Comparison of ENCODE assay signal across 8 cellular contexts in the genomic region with DNA sequence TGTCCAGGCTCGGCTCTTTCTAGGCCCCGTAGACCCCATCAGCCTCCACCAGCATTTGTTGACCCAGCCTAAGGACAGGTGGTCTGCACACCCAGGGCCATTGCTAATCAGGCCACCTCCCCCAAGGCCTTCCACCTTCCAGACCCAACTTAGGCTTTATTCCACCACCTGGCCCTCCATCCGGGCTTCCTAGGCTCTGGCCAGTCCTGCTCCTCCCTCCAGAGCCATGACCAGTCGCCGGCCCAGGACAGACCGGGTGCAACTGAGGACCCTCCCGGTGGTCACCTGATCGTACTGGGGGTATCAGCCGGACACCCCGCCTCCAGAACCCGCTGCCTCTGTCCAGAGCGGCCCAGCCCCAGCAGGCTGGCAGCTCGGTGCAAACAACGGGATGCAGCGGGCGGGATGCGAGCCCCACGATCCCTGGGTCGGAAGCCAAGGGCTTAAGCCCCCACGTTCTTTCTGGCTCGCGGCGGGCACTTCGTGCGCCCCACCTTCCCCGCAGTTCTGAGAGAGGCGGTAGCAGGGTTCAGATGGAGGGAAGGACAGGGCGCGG. TPM values are rescaled to one million over a fixed set of nuclear protein-coding genes. Genes with fewer than 3 reads are reported as not detected.
DNase-seq lines count a peak whose midpoint lies in the region; ATAC-seq, FAIRE-seq and TF ChIP-seq lines count a peak whose summit lies in the region.

No MANE protein-coding gene starts in this region.

- DNase-seq in A549 (ENCODE audit: low read depth in 1 of 2, low spot score in 1 of 2) (no peak), RWPE1 (ENCODE audit: low spot score) (no peak), fibroblast of lung (ENCODE audit: low read depth in 2 of 2) (no peak), omental fat pad (ENCODE audit: low spot score) (no peak), germinal center (ENCODE audit: low spot score) (no peak), HPDE6-E6E7 (ENCODE audit: extremely low spot score) (no peak), RCC 7860 (ENCODE audit: low spot score) (no peak)
- no peak for DNase-seq in activated effector memory CD4-positive, alpha-beta T cell treated with Interleukin-2 at 50 U/mL for 16 hours

- H3K27ac ChIP-seq in A549 (no peak overlapping the region; a peak in 2 of 6 replicates), RWPE1 (peak overlapping the region; percentile 31; the same call in 1 of the 2 replicates), fibroblast of lung (ENCODE audit: insufficient read depth, low read length) (no peak overlapping the region)

- no peak overlapping the region for H2AFZ ChIP-seq in fibroblast of lung (ENCODE audit: low read length)

- H3K4me2 ChIP-seq in A549 (peak overlapping the region; percentile 92; the same call in 2 of the 3 replicates), fibroblast of lung (ENCODE audit: extremely low read depth, insufficient read depth, low read length) (peak overlapping the region; percentile 71)

- no peak overlapping the region for H3K9ac ChIP-seq in fibroblast of lung (ENCODE audit: insufficient read depth, low read length)

- 89% methylated on average over 15 of the region's 29 CpGs for WGBS in A549 (ENCODE audit: missing lambda C conversion rate)

- TF ChIP-seq POLR2A in A549 (IDR thresholded peaks at IDR 0.05; ENCODE audit: low read length) = no peak

- CTCF ChIA-PET in A549 (lab: Yijun Ruan, JAX) (no interaction called here), RWPE1 (lab: Yijun Ruan, JAX) (no interaction called here)

- H3K4me1 ChIP-seq in A549 (peaks cover 13% of the 10 kb centered on the region; the same call in 2 of the 3 replicates), fibroblast of lung (ENCODE audit: control insufficient read depth, extremely low read depth, insufficient read depth, low read length) (no peaks in the 10 kb centered on the region)

- ATAC-seq in A549 (no peak), omental fat pad (ENCODE audit: low FRiP score) (peak; percentile 23)

- no peak for TF ChIP-seq CTCF in A549 (IDR thresholded peaks at IDR 0.05)
- TF ChIP-seq CTCF in RWPE1 (conservative IDR thresholded peaks at IDR 0.05; ENCODE audit: low read depth) = no peak
- no peak for TF ChIP-seq CTCF in fibroblast of lung (conservative IDR thresholded peaks at IDR 0.05 in 1 of 2, IDR thresholded peaks at IDR 0.05 in 1 of 2; ENCODE audit: low read depth in 1 of 2, low read length in 2 of 2)
- TF ChIP-seq CTCF in omental fat pad (IDR thresholded peaks at IDR 0.05) = no peak

- POLR2A ChIA-PET in A549 (lab: Yijun Ruan, JAX) (no interaction called here), RWPE1 (lab: Yijun Ruan, JAX; ENCODE audit: low non-redundant PET) (no interaction called here)

- H3K4me3 ChIP-seq in A549 (no peak overlapping the region), fibroblast of lung (replicated peaks in 1 of 4; ENCODE audit: control extremely low read depth in 1 of 4, insufficient read depth in 1 of 4, low read depth in 3 of 4, low read length in 4 of 4) (peak overlapping the region; percentile 34 to 69 (median 46))

- no peak for TF ChIP-seq RAD21 in A549 (conservative IDR thresholded peaks at IDR 0.05 in 1 of 2, IDR thresholded peaks at IDR 0.05 in 1 of 2)

- peaks cover 3% of the 10 kb centered on the region for H3K27me3 ChIP-seq in fibroblast of lung (ENCODE audit: control insufficient read depth, insufficient read depth, low read length)

- no peaks in the 10 kb centered on the region for H4K20me1 ChIP-seq in fibroblast of lung (ENCODE audit: control insufficient read depth, extremely low read depth, insufficient read depth, low read length)

- no peak for TF ChIP-seq EP300 in A549 (IDR thresholded peaks at IDR 0.05)

- H3K9me3 ChIP-seq in A549 (no peaks in the 10 kb centered on the region), fibroblast of lung (ENCODE audit: control insufficient read depth, insufficient read depth, low read depth, low read length) (no peaks in the 10 kb centered on the region)

- no peaks in the 10 kb centered on the region for H3K36me3 ChIP-seq in fibroblast of lung (ENCODE audit: control insufficient read depth, insufficient read depth, low read length)

- FAIRE-seq in A549 (lab: Jason Lieb, UNC) (no peak), RCC 7860 (lab: Jason Lieb, UNC) (no peak)

- no peaks in the 10 kb centered on the region for H3K79me2 ChIP-seq in fibroblast of lung (ENCODE audit: control insufficient read depth, insufficient read depth, low read length)

TF ChIP-seq in A549, 52 proteins besides CTCF, POLR2A, EP300 and RAD21:
- TF ChIP-seq, protein P1, sequence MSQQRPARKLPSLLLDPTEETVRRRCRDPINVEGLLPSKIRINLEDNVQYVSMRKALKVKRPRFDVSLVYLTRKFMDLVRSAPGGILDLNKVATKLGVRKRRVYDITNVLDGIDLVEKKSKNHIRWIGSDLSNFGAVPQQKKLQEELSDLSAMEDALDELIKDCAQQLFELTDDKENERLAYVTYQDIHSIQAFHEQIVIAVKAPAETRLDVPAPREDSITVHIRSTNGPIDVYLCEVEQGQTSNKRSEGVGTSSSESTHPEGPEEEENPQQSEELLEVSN (IDR thresholded peaks at IDR 0.05; ENCODE audit: borderline replicate concordance, low read depth) = no peak
- TF ChIP-seq TFCP2L1 (CRISPR knock-in tag; IDR thresholded peaks at IDR 0.05) (no peak), ZC3H11A (IDR thresholded peaks at IDR 0.05) (no peak), FOSB (CRISPR knock-in tag; IDR thresholded peaks at IDR 0.05) (no peak)
- TF ChIP-seq, protein P2, sequence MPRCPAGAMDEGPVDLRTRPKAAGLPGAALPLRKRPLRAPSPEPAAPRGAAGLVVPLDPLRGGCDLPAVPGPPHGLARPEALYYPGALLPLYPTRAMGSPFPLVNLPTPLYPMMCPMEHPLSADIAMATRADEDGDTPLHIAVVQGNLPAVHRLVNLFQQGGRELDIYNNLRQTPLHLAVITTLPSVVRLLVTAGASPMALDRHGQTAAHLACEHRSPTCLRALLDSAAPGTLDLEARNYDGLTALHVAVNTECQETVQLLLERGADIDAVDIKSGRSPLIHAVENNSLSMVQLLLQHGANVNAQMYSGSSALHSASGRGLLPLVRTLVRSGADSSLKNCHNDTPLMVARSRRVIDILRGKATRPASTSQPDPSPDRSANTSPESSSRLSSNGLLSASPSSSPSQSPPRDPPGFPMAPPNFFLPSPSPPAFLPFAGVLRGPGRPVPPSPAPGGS (IDR thresholded peaks at IDR 0.05) = no peak

RNA-seq across cellular contexts. Expression of a gene that starts 0.5 kb away (rescaled TPM):
- 0.03 and 0.05 TPM in 2 replicates for polyA plus RNA-seq in A549 (2011; rRNA removed)
- 0.03 and 0.05 TPM in 2 replicates for polyA plus RNA-seq in A549 (2012; cell fraction: cytosol; rRNA removed)
- 0.13 and 0.18 TPM in 2 replicates for polyA plus RNA-seq in A549 (2012; cell fraction: nucleus; rRNA removed)
- 0.30 to 0.43 TPM (median 0.40 TPM) in 3 replicates for polyA plus RNA-seq in A549 (2017; fragmentation: RNase III; extraction: RNeasy Plus Mini Kit Qiagen cat#74134 plus additional on column Dnase treatment)
- 0.12 TPM in 1 of 2 replicates, not detected in the other for polyA minus RNA-seq in A549 (2011; rRNA and poly(A)+ RNA removed)
- 1.3 and 2.8 TPM in 2 replicates for total RNA-seq in fibroblast of lung
- 0.41 and 0.66 TPM in 2 replicates for polyA plus RNA-seq in fibroblast of lung
- 6.0 and 8.1 TPM in 2 replicates for polyA plus RNA-seq in fibroblast of lung (2012)
- polyA minus RNA-seq in fibroblast of lung (ENCODE audit: low replicate concordance) = 13.3 and 20.3 TPM in 2 replicates
- total RNA-seq in omental fat pad = 1 to 10 TPM; 1.4 to 4.4 (median 3.0) TPM

RNA-seq across cellular contexts. Expression of a gene that starts 23.3 kb away (rescaled TPM):
- 100 and 135 TPM in 2 replicates for polyA plus RNA-seq in A549 (2011; rRNA removed)
- polyA plus RNA-seq in A549 (2012; cell fraction: cytosol; rRNA removed) = 117 and 140 TPM in 2 replicates
- 229 and 282 TPM in 2 replicates for polyA plus RNA-seq in A549 (2012; cell fraction: nucleus; rRNA removed)
- polyA plus RNA-seq in A549 (2017; fragmentation: RNase III; extraction: RNeasy Plus Mini Kit Qiagen cat#74134 plus additional on column Dnase treatment) = 82.2 to 88.8 TPM (median 86.9 TPM) in 3 replicates
- polyA minus RNA-seq in A549 (2011; rRNA and poly(A)+ RNA removed) = 312 and 320 TPM in 2 replicates
- total RNA-seq in fibroblast of lung = 52.2 and 53.2 TPM in 2 replicates
- polyA plus RNA-seq in fibroblast of lung = 27.4 and 51.7 TPM in 2 replicates
- polyA plus RNA-seq in fibroblast of lung (2012) = 27.5 and 46.0 TPM in 2 replicates
- polyA minus RNA-seq in fibroblast of lung (ENCODE audit: low replicate concordance) = 61.9 and 94.8 TPM in 2 replicates
- 10 to 100 TPM; 44.4 to 70.7 (median 49.8) TPM for total RNA-seq in omental fat pad
